In genomic region chr10:68406111-68406814, GRCh38 we compare ENCODE assay signal across 8 cellular contexts. TPM values are rescaled to one million over a fixed set of nuclear protein-coding genes. Genes with fewer than 3 reads are reported as not detected.
DNase-seq lines count a peak whose midpoint lies in the region; ATAC-seq and TF ChIP-seq lines count a peak whose summit lies in the region.

No MANE protein-coding gene starts in this region.

- no peaks in the 10 kb centered on the region for H3K27me3 Mint-ChIP-seq in nephron (ENCODE audit: low read depth)

- H3K9me3 Mint-ChIP-seq in nephron, result no peaks in the 10 kb centered on the region

- peaks cover 6% of the 10 kb centered on the region for H3K36me3 Mint-ChIP-seq in nephron (ENCODE audit: low read depth)

- TF ChIP-seq CTCF in fibroblast of villous mesenchyme (IDR thresholded peaks at IDR 0.05; ENCODE audit: insufficient read depth, low read depth, low read length) (no peak), nephron (IDR thresholded peaks at IDR 0.05; ENCODE audit: unreplicated experiment in 3 of 3) (no peak), tibial artery (IDR thresholded peaks at IDR 0.05) (no peak)

- H3K4me3 ChIP-seq in fibroblast of villous mesenchyme (ENCODE audit: low read depth, low read length) (peak overlapping the region; percentile 98), tibial artery (peak overlapping the region; percentile 92 to 96)

- peaks cover 18% of the 10 kb centered on the region for H3K4me1 Mint-ChIP-seq in nephron

- ATAC-seq in GM19035 (IDR thresholded peaks at IDR 0.05; ENCODE audit: unreplicated experiment) (peak; percentile 45), HG03159 (IDR thresholded peaks at IDR 0.05; ENCODE audit: unreplicated experiment) (peak; percentile 32)

- H3K4me3 Mint-ChIP-seq in nephron, result peak overlapping the region; percentile 92 to 95 (median 93)

- no peaks in the 10 kb centered on the region for H3K9me3 ChIP-seq in tibial artery

- DNase-seq in CD1c-positive myeloid dendritic cell (ENCODE audit: extremely low spot score) (peak; percentile 53), NCI-H748 treated with DMSO at 0.1 percent for 48 hours (lab: John Stamatoyannopoulos, UW) (peak; percentile 21), fibroblast of villous mesenchyme (ENCODE audit: low read depth) (peak; percentile 72), tibial artery (peak in 1 of 2 donors; percentile 22)
- peak; percentile 76 for DNase-seq in activated effector memory CD4-positive, alpha-beta T cell treated with anti-CD3 and anti-CD28 coated beads, Interleukin-2, amount 50 U/mL, for 16 hours

- no peaks in the 10 kb centered on the region for H3K27me3 ChIP-seq in tibial artery

- H3K36me3 ChIP-seq in tibial artery, result peaks cover 0 to 5% (median 2%) of the 10 kb centered on the region in 3 donors

- peak overlapping the region; percentile 95 to 97 for H3K27ac ChIP-seq in tibial artery

- peaks cover 0 to 40% (median 7%) of the 10 kb centered on the region in 4 donors for H3K4me1 ChIP-seq in tibial artery

- intact Hi-C loops in tibial artery (cut with DNase I; ENCODE audit: low total_unique reads), result no loop called here

- H3K27ac Mint-ChIP-seq in nephron, result peak overlapping the region; percentile 90 to 98 (median 97)

RNA-seq across cellular contexts. Expression of gene RUFY2, which starts 0.8 kb away (rescaled TPM):
- total RNA-seq in fibroblast of villous mesenchyme, result 31.9 and 32.8 TPM in 2 replicates
